18 cellular contexts compared by ENCODE assay signal in the genomic region with DNA sequence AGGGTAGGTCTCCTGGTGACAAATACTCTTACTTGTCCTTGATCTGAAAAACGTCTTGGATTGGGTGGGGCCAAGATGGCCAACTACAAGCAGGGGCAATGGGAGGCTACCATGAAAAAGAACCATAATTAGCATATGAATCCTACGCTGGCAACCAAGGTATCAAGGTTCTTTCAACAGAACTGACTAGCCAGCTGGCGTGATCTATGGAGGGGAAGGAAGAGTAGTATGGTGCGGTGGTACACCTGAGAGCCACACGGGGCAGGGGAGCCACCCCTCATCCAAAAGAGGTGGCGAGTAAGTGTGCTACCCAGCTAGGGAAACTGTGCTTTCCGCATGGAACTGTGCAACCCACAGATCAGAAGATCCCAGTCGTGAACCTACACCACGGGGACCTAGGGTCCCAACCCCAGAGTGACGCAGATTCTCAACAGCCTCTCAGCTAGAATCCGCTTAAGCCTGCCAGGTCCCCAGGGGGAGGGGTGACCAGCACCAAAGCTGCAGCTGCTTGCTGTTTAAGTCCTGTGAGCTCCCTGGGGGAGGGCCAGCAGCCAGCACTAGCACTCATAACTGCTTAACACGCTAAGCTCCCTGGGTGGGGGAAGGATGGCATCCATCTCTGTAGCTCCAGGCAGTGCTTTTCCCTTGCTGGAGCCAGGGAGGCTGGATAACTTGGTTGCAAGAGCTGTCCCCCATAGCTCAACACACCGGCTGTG.
A peak's percentile ranks its signal among the peaks of the same experiment; 100 is the strongest.
DNase-seq lines count a peak whose midpoint lies in the region; ATAC-seq, FAIRE-seq and TF ChIP-seq lines count a peak whose summit lies in the region.
"Had no signal": no experiment of that assay in that cellular context is flagged by ENCODE, and none has a peak within 500 bp of the region (broad histone marks: within the 10 kb centered on the region; RNA-seq: fewer than 3 reads in every experiment).

No MANE protein-coding gene starts in this region.

- TF ChIP-seq CTCF in D721Med (IDR thresholded peaks at IDR 0.05; ENCODE audit: insufficient read depth, missing control alignments) (no peak), IMR-90 (conservative IDR thresholded peaks at IDR 0.05; ENCODE audit: low read depth, low read length) (no peak), WERI-Rb-1 (IDR thresholded peaks at IDR 0.05; ENCODE audit: low read depth, low read length) (no peak), foreskin keratinocyte (conservative IDR thresholded peaks at IDR 0.05) (no peak), chondrocyte (IDR thresholded peaks at IDR 0.05) (no peak)

- no peaks in the 10 kb centered on the region for H4K20me1 ChIP-seq in IMR-90 (ENCODE audit: insufficient read depth, low read length)

- peaks cover 20% of the 10 kb centered on the region for H3K36me3 Mint-ChIP-seq in chondrocyte (ENCODE audit: low read depth)

- no peak overlapping the region for H2AFZ ChIP-seq in IMR-90 (replicated peaks; ENCODE audit: low read length, poor library complexity)

- no peak overlapping the region for H2BK20ac ChIP-seq in IMR-90 (ENCODE audit: low read depth, low read length)

- TF ChIP-seq POLR2A in IMR-90 (IDR thresholded peaks at IDR 0.05; ENCODE audit: low read depth, low read length), result no peak

- no peak overlapping the region for H2AK5ac ChIP-seq in IMR-90 (ENCODE audit: low read depth, low read length)

- no peaks in the 10 kb centered on the region for H3K4me1 Mint-ChIP-seq in chondrocyte (ENCODE audit: low read depth)

- H3K36me3 ChIP-seq in IMR-90 (ENCODE audit: control insufficient read depth, insufficient read depth, low read length) (no peaks in the 10 kb centered on the region), WERI-Rb-1 (no peaks in the 10 kb centered on the region)

- H2BK120ac ChIP-seq in IMR-90 (ENCODE audit: low read depth, low read length), result no peak overlapping the region

- peak; percentile 27; the same call in 1 of the 2 replicates for ATAC-seq in IMR-90 (ENCODE audit: low read depth)
- ATAC-seq in foreskin keratinocyte, result no peak
- ATAC-seq: HCT116, HepG2, PC-3 had no signal

- peaks cover 28% of the 10 kb centered on the region for H3K9me3 Mint-ChIP-seq in chondrocyte (ENCODE audit: low read depth)

- no peak overlapping the region for H3K14ac ChIP-seq in IMR-90 (replicated peaks; ENCODE audit: low read depth, low read length)

- no TSS peak for BruUV-seq in IMR-90 (replicated peaks; lab: Mats Ljungman, UMichigan)

- no peak for TF ChIP-seq RAD21 in IMR-90 (IDR thresholded peaks at IDR 0.05; ENCODE audit: low read length)

- no peak overlapping the region for H3K56ac ChIP-seq in IMR-90 (ENCODE audit: extremely low read depth, insufficient read depth, low read length)

- H3K23ac ChIP-seq in IMR-90 (ENCODE audit: low read depth, low read length), result no peak overlapping the region

- H3K27ac ChIP-seq in IMR-90 (ENCODE audit: insufficient read depth, low read length) (no peak overlapping the region), WERI-Rb-1 (peak overlapping the region; percentile 75), foreskin keratinocyte (no peak overlapping the region)

- H3K4me3 Mint-ChIP-seq in chondrocyte (ENCODE audit: unreplicated experiment), result no peak overlapping the region
- H3K4me3 Mint-ChIP-seq: CD4-positive, CD25-positive, alpha-beta regulatory T cell had no signal

- in situ Hi-C loops in IMR-90 (cut with MboI; ENCODE audit: low sequenced_read_pairs) (no loop called here), G401 (cut with HindIII; ENCODE audit: low sequenced_read_pairs) (no loop called here)

- no peak overlapping the region for H4K91ac ChIP-seq in IMR-90 (ENCODE audit: insufficient read depth, low read depth, low read length)

- no peak overlapping the region for H3K18ac ChIP-seq in IMR-90 (ENCODE audit: low read depth, low read length)

- no peak overlapping the region for H3K9ac ChIP-seq in IMR-90 (ENCODE audit: low read depth, low read length)

- CTCF ChIA-PET in IMR-90 (lab: Yijun Ruan, JAX), result no interaction called here

- no peak overlapping the region for H3K27ac Mint-ChIP-seq in chondrocyte (ENCODE audit: unreplicated experiment)
- H3K27ac Mint-ChIP-seq: CD4-positive, CD25-positive, alpha-beta regulatory T cell had no signal

- no peaks in the 10 kb centered on the region for H3K79me1 ChIP-seq in IMR-90 (ENCODE audit: low read depth in 1 of 2, low read length in 2 of 2)

- WGBS in IMR-90 (ENCODE audit: extremely low coverage in 2 of 2, insufficient read length in 1 of 2), 2 experiments, result 90% methylated on average over 2 of the region's 13 CpGs; no CpG with 5 or more reads in 1 of the 2 experiments

- POLR2A ChIA-PET in IMR-90 (lab: Charles Lee; ENCODE audit: unreplicated experiment), result no interaction called here

- no peaks in the 10 kb centered on the region for H3K4me1 ChIP-seq in IMR-90 (ENCODE audit: control insufficient read depth, insufficient read depth, low read length)
- no peaks in the 10 kb centered on the region for H3K4me1 ChIP-seq in foreskin keratinocyte
- H3K4me1 ChIP-seq: Caco-2 had no signal

- H3K4me3 ChIP-seq in IMR-90 (ENCODE audit: insufficient read depth, low read depth, low read length) (no peak overlapping the region), WERI-Rb-1 (ENCODE audit: low read depth, low read length) (no peak overlapping the region)

- no peak overlapping the region for H2BK5ac ChIP-seq in IMR-90 (ENCODE audit: low read depth, low read length, poor library complexity, severe bottlenecking)

- H3K9me3 ChIP-seq in IMR-90 (ENCODE audit: control insufficient read depth, insufficient read depth, low read length), result no peaks in the 10 kb centered on the region
- H3K9me3 ChIP-seq in WERI-Rb-1 (ENCODE audit: severe bottlenecking), result peaks cover 8% of the 10 kb centered on the region
- H3K9me3 ChIP-seq: Caco-2 had no signal

- no peak overlapping the region for H2AK9ac ChIP-seq in IMR-90 (replicated peaks; ENCODE audit: low read depth, low read length, poor library complexity)

- no peak overlapping the region for H4K8ac ChIP-seq in IMR-90 (ENCODE audit: low read depth in 2 of 2, low read length in 2 of 2)

- dilution Hi-C loops in IMR-90 (cut with HindIII; ENCODE audit: low sequenced_read_pairs, unreplicated experiment), result no loop called here

- H4K5ac ChIP-seq in IMR-90 (ENCODE audit: low read depth, low read length), result no peak overlapping the region

- peak; percentile 86 for FAIRE-seq in D721Med (lab: Jason Lieb, UNC)
- FAIRE-seq: HepG2 had no signal

- peak; percentile 51 for DNase-seq in D721Med (ENCODE audit: insufficient read length, low spot score)
- no peak for DNase-seq in IMR-90
- DNase-seq in WERI-Rb-1, result peak; percentile 97
- peak; percentile 12 for DNase-seq in iPS-NIHi7 (ENCODE audit: extremely low spot score)
- no peak for DNase-seq in foreskin keratinocyte
- DNase-seq in NK-92 treated with Interleukin-12 subunit alpha and Interleukin-12 subunit beta, amount 100 ng/mL, for 24 hours (lab: John Stamatoyannopoulos, UW), result no peak
- no peak for DNase-seq in chondrocyte (ENCODE audit: low spot score)
- no peak for DNase-seq in G401 (ENCODE audit: low spot score)
- DNase-seq: ACHN; CD4-positive, CD25-positive, alpha-beta regulatory T cell; NCI-H1092 treated with DMSO at 0.1 percent for 48 hours; NCI-H1694 treated with DMSO at 0.1 percent for 48 hours; NCI-H2107; NCI-H2227 treated with DMSO at 0.1 percent for 48 hours; PC-3 had no signal

- intact Hi-C loops in IMR-90 (cut with micrococcal nuclease), result no loop called here

- H3K27me3 ChIP-seq in IMR-90 (ENCODE audit: control insufficient read depth, insufficient read depth, low read length), result no peaks in the 10 kb centered on the region
- H3K27me3 ChIP-seq in WERI-Rb-1 (ENCODE audit: insufficient read depth, low read depth, severe bottlenecking), result no peaks in the 10 kb centered on the region
- H3K27me3 ChIP-seq in foreskin keratinocyte, result no peaks in the 10 kb centered on the region

- H3K4ac ChIP-seq in IMR-90 (ENCODE audit: low read depth, low read length), result no peak overlapping the region

- H3K4me2 ChIP-seq in IMR-90 (ENCODE audit: low read depth, low read length), result no peak overlapping the region

- no peak overlapping the region for H2BK15ac ChIP-seq in IMR-90 (ENCODE audit: low read depth, low read length)

- no peaks in the 10 kb centered on the region for H3K9me1 ChIP-seq in IMR-90 (ENCODE audit: insufficient read depth, low read length)

- no peaks in the 10 kb centered on the region for H3K27me3 Mint-ChIP-seq in chondrocyte (ENCODE audit: low read depth)
- H3K27me3 Mint-ChIP-seq: CD4-positive, CD25-positive, alpha-beta regulatory T cell had no signal

TF ChIP-seq in IMR-90, 13 proteins besides CTCF, POLR2A, EP300 and RAD21:
- no peak for TF ChIP-seq CHD1 (IDR thresholded peaks at IDR 0.05; ENCODE audit: low read depth, low read length)
- no peak for TF ChIP-seq FOS (IDR thresholded peaks at IDR 0.05; ENCODE audit: low read depth, low read length)
- no peak for TF ChIP-seq MXI1 (IDR thresholded peaks at IDR 0.05; ENCODE audit: borderline replicate concordance, low read depth, low read length)
- no peak for TF ChIP-seq RFX5 (IDR thresholded peaks at IDR 0.05; ENCODE audit: low read depth, low read length)
- TF ChIP-seq RCOR1 (IDR thresholded peaks at IDR 0.05; ENCODE audit: insufficient replicate concordance, low read length), result no peak
- no peak for TF ChIP-seq CEBPB (IDR thresholded peaks at IDR 0.05; ENCODE audit: low read depth, low read length)
- no peak for TF ChIP-seq MAFK (IDR thresholded peaks at IDR 0.05; ENCODE audit: low read depth, low read length)
- no peak for TF ChIP-seq SMC3 (IDR thresholded peaks at IDR 0.05; ENCODE audit: low read depth, low read length)
- TF ChIP-seq, protein P1, sequence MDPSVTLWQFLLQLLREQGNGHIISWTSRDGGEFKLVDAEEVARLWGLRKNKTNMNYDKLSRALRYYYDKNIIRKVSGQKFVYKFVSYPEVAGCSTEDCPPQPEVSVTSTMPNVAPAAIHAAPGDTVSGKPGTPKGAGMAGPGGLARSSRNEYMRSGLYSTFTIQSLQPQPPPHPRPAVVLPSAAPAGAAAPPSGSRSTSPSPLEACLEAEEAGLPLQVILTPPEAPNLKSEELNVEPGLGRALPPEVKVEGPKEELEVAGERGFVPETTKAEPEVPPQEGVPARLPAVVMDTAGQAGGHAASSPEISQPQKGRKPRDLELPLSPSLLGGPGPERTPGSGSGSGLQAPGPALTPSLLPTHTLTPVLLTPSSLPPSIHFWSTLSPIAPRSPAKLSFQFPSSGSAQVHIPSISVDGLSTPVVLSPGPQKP (IDR thresholded peaks at IDR 0.05; ENCODE audit: borderline replicate concordance, low read depth, low read length), result no peak

Comparison
In these comparisons a context has a peak if more than half of its experiments do, and no peak if none do; other contexts are left out.
1. DNase-seq: peak in D721Med (single experiment), WERI-Rb-1 (single experiment) and iPS-NIHi7 (single experiment); none in IMR-90 (single experiment), foreskin keratinocyte (0 of 2), NK-92 treated with Interleukin-12 subunit alpha and Interleukin-12 subunit beta, amount 100 ng/mL, for 24 hours (single experiment), chondrocyte (single experiment) and G401 (single experiment).